ENCODE assay signal across 1 cellular context in the genomic region with DNA sequence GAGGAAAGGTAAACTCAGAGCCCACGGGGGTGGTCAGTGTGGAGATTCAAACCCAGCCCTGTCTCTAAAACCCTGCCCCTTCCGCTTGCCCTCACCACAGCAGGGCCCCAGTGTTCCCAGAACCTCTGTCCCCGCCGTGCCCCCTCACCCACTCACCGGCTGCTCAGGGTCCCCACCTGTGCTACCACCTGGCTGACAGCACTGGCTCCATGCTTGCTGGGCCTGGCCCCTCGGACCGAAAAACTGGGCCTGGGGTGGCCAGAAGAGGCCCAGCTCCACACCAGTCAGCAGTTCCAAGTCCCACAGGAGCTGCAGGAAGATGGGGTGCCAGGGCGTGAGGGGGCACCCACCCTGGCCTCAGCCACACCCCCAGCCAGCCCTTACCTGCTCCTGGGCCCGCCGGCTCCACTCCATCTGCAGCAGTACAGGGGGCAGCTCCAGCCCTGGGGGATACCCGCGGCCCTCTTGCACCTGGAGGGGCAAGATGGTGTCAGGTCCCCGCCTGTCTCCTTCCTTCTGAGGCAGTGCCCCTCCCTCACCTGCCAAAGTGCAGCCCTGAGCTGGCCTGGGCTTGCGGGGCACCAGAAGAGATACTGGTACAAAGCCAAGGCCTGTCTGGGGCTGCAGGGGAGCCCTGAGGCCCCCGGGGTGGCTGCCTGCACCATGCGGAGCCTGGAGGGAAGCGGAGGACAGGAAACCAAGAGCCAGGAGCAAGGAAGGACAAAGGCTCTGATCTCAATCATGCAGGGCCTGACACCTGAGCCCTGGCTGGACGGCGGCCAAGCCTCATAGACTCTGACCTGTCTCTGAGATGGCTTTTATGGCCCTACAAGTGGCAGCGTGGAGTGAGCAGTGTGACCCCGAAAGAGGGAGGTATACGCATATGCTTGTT.
TF ChIP-seq lines count a peak whose summit lies in the region.

No MANE protein-coding gene starts in this region.

TF ChIP-seq in HCT116, 20 proteins besides CTCF, POLR2A, EP300 and RAD21:
- TF ChIP-seq ATF3 (IDR thresholded peaks at IDR 0.05): no peak
- TF ChIP-seq CEBPB (IDR thresholded peaks at IDR 0.05; ENCODE audit: low read depth): no peak
- TF ChIP-seq ZFX (IDR thresholded peaks at IDR 0.05): no peak
- no peak for TF ChIP-seq EZH2phosphoT487 (IDR thresholded peaks at IDR 0.05; ENCODE audit: borderline replicate concordance)
- no peak for TF ChIP-seq ZNF274 (IDR thresholded peaks at IDR 0.05; ENCODE audit: low read depth, low read length)
- TF ChIP-seq FOSL1 (IDR thresholded peaks at IDR 0.05; ENCODE audit: low read depth): no peak
- no peak for TF ChIP-seq TCF7L2 (IDR thresholded peaks at IDR 0.05; ENCODE audit: borderline replicate concordance, extremely low read depth, insufficient read depth, insufficient read length)
